In the genomic region with DNA sequence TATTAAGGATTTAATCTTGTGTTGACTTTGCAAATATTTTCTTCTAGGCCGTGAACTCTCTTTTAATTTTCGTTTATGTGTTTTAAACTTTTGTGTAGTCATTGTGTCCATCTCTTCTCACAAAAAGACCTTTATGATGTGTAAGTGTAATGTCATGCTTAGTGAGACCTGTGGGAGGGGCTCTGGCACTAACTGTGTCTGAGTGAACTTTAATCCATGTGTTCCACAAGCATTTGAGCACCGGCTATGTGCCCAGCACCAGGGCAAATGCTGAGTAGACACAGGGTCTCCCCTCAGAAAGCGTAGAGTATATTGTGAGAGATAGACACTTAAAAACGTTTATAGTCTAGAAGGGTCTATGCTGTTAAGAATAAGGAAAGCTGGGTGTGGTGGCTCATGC, we compare ENCODE assay signal across 2 cellular contexts.
TF ChIP-seq lines count a peak whose summit lies in the region.

No MANE protein-coding gene starts in this region.

TF ChIP-seq in SK-N-SH, 30 proteins besides CTCF, POLR2A, EP300 and RAD21 (continued from another document):
- TF ChIP-seq, protein P1, sequence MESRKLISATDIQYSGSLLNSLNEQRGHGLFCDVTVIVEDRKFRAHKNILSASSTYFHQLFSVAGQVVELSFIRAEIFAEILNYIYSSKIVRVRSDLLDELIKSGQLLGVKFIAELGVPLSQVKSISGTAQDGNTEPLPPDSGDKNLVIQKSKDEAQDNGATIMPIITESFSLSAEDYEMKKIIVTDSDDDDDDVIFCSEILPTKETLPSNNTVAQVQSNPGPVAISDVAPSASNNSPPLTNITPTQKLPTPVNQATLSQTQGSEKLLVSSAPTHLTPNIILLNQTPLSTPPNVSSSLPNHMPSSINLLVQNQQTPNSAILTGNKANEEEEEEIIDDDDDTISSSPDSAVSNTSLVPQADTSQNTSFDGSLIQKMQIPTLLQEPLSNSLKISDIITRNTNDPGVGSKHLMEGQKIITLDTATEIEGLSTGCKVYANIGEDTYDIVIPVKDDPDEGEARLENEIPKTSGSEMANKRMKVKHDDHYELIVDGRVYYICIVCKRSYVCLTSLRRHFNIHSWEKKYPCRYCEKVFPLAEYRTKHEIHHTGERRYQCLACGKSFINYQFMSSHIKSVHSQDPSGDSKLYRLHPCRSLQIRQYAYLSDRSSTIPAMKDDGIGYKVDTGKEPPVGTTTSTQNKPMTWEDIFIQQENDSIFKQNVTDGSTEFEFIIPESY (IDR thresholded peaks at IDR 0.05; ENCODE audit: borderline replicate concordance, low read depth): no peak
- TF ChIP-seq NRF1 (IDR thresholded peaks at IDR 0.05; ENCODE audit: low read depth, low read length) (no peak), FOSL2 (IDR thresholded peaks at IDR 0.05; ENCODE audit: borderline replicate concordance, low read depth) (no peak)
TF ChIP-seq in SK-N-SH: peak in this region for 0.

TF ChIP-seq in HepG2, 621 proteins besides CTCF, POLR2A, EP300 and RAD21 (continued from another document):
- TF ChIP-seq, protein P2, sequence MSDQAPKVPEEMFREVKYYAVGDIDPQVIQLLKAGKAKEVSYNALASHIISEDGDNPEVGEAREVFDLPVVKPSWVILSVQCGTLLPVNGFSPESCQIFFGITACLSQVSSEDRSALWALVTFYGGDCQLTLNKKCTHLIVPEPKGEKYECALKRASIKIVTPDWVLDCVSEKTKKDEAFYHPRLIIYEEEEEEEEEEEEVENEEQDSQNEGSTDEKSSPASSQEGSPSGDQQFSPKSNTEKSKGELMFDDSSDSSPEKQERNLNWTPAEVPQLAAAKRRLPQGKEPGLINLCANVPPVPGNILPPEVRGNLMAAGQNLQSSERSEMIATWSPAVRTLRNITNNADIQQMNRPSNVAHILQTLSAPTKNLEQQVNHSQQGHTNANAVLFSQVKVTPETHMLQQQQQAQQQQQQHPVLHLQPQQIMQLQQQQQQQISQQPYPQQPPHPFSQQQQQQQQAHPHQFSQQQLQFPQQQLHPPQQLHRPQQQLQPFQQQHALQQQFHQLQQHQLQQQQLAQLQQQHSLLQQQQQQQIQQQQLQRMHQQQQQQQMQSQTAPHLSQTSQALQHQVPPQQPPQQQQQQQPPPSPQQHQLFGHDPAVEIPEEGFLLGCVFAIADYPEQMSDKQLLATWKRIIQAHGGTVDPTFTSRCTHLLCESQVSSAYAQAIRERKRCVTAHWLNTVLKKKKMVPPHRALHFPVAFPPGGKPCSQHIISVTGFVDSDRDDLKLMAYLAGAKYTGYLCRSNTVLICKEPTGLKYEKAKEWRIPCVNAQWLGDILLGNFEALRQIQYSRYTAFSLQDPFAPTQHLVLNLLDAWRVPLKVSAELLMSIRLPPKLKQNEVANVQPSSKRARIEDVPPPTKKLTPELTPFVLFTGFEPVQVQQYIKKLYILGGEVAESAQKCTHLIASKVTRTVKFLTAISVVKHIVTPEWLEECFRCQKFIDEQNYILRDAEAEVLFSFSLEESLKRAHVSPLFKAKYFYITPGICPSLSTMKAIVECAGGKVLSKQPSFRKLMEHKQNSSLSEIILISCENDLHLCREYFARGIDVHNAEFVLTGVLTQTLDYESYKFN (CRISPR knock-in tag; conservative IDR thresholded peaks at IDR 0.05): no peak
- TF ChIP-seq RBAK (CRISPR knock-in tag; IDR thresholded peaks at IDR 0.05): no peak
